ENCODE assay signal across 8 cellular contexts in genomic region chr4:47668810-47669408, GRCh38.
A peak's percentile ranks its signal among the peaks of the same experiment; 100 is the strongest.
DNase-seq lines count a peak whose midpoint lies in the region; ATAC-seq and TF ChIP-seq lines count a peak whose summit lies in the region.

No MANE protein-coding gene starts in this region.

- peak; percentile 71 for DNase-seq in NCI-H82 (lab: John Stamatoyannopoulos, UW)
- no peak for DNase-seq in NCI-H82 treated with DMSO at 0.1 percent for 48 hours (lab: John Stamatoyannopoulos, UW; ENCODE audit: unreplicated experiment)
- peak; percentile 82 for DNase-seq in LHCN-M2 (ENCODE audit: low read depth)
- DNase-seq in SKM-1 treated with dmso at 0.1 percent for 144 hours (lab: John Stamatoyannopoulos, UW; ENCODE audit: unreplicated experiment): peak; percentile 24
- peak; percentile 66 for DNase-seq in fibroblast of mammary gland (ENCODE audit: low read depth)
- DNase-seq in osteocyte (ENCODE audit: extremely low spot score, unreplicated experiment): no peak
- no peak for DNase-seq in stimulated activated CD4-positive, alpha-beta T cell treated with anti-CD3 and anti-CD28 coated beads, Interleukin-12 subunit alpha, Interleukin-12 subunit beta, amount 100 ng/mL, for 4 hours

- H3K27ac Mint-ChIP-seq in osteocyte (ENCODE audit: unreplicated experiment): no peak overlapping the region

- peak; percentile 75 for TF ChIP-seq CTCF in fibroblast of mammary gland (conservative IDR thresholded peaks at IDR 0.05; ENCODE audit: control insufficient read depth, insufficient read depth, low read depth, low read length)
- peak; percentile 84 for TF ChIP-seq CTCF in osteocyte (IDR thresholded peaks at IDR 0.05)

- H3K27me3 Mint-ChIP-seq in osteocyte (ENCODE audit: unreplicated experiment): peaks cover 37% of the 10 kb centered on the region

- peaks cover 4% of the 10 kb centered on the region for H3K4me1 Mint-ChIP-seq in osteocyte (ENCODE audit: unreplicated experiment)

- H3K4me3 ChIP-seq in fibroblast of mammary gland (ENCODE audit: control insufficient read depth, low read depth, low read length): no peak overlapping the region

- H3K36me3 Mint-ChIP-seq in osteocyte (ENCODE audit: unreplicated experiment): no peaks in the 10 kb centered on the region

- H3K9me3 Mint-ChIP-seq in osteocyte (ENCODE audit: unreplicated experiment): no peaks in the 10 kb centered on the region

- ATAC-seq in GM21423 (IDR thresholded peaks at IDR 0.05; ENCODE audit: unreplicated experiment): peak; percentile 68

- no peak overlapping the region for H3K4me3 Mint-ChIP-seq in osteocyte (ENCODE audit: unreplicated experiment)

Comparison
In these comparisons a context has a peak if more than half of its experiments do, and no peak if none do; other contexts are left out.
1. DNase-seq: peak in NCI-H82 (single experiment), LHCN-M2 (single experiment), SKM-1 treated with dmso at 0.1 percent for 144 hours (single experiment) and fibroblast of mammary gland (single experiment); none in NCI-H82 treated with DMSO at 0.1 percent for 48 hours (single experiment), osteocyte (single experiment) and stimulated activated CD4-positive, alpha-beta T cell treated with anti-CD3 and anti-CD28 coated beads, Interleukin-12 subunit alpha, Interleukin-12 subunit beta, amount 100 ng/mL, for 4 hours (single experiment).